In the genomic region with DNA sequence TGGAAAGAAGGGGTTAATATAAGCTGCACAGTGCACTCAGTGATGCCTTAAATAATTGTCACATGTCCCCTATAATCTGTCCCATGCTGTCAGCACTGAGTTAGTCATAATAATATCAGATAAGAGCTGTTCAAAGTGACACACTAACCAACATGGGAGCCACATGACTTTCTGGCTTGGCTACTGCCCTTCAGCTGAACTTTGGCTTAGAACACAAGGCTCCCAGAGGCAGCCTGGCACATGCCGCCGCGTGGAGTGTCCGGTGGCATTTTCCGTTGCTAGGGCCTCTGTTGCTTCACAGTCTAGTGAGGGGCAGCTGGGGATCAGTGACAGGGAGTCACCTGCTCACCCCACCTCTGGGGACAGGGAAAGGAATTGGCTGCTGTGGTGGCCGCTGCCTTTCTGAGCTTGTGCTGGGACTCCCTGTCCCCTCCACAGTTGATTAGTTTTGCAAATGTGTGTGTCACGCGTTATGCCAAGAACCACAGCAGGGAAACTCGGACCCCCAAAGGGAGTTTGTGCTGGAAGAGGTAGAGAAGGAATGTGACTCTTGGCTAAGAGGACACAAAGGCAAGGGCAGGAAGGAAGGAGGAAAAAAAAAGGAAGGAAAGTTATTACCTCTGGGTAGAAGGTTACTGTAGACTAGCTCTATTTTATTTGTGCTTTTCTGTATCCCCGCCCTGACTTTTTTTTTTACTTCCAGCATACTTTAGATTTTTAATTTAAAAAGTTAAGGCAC, we compare ENCODE assay signal across 1 cellular context.
A peak's percentile ranks its signal among the peaks of the same experiment; 100 is the strongest.
TF ChIP-seq lines count a peak whose summit lies in the region.

No MANE protein-coding gene starts in this region.

TF ChIP-seq in HepG2, 621 proteins besides CTCF, POLR2A, EP300 and RAD21 (continued from another document and continues in another):
- TF ChIP-seq, protein P1, sequence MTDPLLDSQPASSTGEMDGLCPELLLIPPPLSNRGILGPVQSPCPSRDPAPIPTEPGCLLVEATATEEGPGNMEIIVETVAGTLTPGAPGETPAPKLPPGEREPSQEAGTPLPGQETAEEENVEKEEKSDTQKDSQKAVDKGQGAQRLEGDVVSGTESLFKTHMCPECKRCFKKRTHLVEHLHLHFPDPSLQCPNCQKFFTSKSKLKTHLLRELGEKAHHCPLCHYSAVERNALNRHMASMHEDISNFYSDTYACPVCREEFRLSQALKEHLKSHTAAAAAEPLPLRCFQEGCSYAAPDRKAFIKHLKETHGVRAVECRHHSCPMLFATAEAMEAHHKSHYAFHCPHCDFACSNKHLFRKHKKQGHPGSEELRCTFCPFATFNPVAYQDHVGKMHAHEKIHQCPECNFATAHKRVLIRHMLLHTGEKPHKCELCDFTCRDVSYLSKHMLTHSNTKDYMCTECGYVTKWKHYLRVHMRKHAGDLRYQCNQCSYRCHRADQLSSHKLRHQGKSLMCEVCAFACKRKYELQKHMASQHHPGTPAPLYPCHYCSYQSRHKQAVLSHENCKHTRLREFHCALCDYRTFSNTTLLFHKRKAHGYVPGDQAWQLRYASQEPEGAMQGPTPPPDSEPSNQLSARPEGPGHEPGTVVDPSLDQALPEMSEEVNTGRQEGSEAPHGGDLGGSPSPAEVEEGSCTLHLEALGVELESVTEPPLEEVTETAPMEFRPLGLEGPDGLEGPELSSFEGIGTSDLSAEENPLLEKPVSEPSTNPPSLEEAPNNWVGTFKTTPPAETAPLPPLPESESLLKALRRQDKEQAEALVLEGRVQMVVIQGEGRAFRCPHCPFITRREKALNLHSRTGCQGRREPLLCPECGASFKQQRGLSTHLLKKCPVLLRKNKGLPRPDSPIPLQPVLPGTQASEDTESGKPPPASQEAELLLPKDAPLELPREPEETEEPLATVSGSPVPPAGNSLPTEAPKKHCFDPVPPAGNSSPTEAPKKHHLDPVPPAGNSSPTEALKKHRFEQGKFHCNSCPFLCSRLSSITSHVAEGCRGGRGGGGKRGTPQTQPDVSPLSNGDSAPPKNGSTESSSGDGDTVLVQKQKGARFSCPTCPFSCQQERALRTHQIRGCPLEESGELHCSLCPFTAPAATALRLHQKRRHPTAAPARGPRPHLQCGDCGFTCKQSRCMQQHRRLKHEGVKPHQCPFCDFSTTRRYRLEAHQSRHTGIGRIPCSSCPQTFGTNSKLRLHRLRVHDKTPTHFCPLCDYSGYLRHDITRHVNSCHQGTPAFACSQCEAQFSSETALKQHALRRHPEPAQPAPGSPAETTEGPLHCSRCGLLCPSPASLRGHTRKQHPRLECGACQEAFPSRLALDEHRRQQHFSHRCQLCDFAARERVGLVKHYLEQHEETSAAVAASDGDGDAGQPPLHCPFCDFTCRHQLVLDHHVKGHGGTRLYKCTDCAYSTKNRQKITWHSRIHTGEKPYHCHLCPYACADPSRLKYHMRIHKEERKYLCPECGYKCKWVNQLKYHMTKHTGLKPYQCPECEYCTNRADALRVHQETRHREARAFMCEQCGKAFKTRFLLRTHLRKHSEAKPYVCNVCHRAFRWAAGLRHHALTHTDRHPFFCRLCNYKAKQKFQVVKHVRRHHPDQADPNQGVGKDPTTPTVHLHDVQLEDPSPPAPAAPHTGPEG (CRISPR knock-in tag; IDR thresholded peaks at IDR 0.05): no peak
- TF ChIP-seq MYNN (CRISPR knock-in tag; IDR thresholded peaks at IDR 0.05; ENCODE audit: low read depth) (no peak), NFIB (CRISPR knock-in tag; IDR thresholded peaks at IDR 0.05; ENCODE audit: borderline replicate concordance) (no peak), ZNF652 (CRISPR knock-in tag; IDR thresholded peaks at IDR 0.05; ENCODE audit: borderline replicate concordance, low read depth) (peak; percentile 87), DMAP1 (CRISPR knock-in tag; IDR thresholded peaks at IDR 0.05) (no peak), ZNF317 (CRISPR knock-in tag; IDR thresholded peaks at IDR 0.05) (peak; percentile 90), ZNF274 (CRISPR knock-in tag; IDR thresholded peaks at IDR 0.05) (no peak), KLF12 (CRISPR knock-in tag; IDR thresholded peaks at IDR 0.05; ENCODE audit: borderline replicate concordance) (no peak), ZNF552 (CRISPR knock-in tag; IDR thresholded peaks at IDR 0.05; ENCODE audit: borderline replicate concordance) (no peak), SMAD9 (CRISPR knock-in tag; IDR thresholded peaks at IDR 0.05) (no peak), HHEX (CRISPR knock-in tag; IDR thresholded peaks at IDR 0.05) (no peak), ZSCAN22 (CRISPR knock-in tag; IDR thresholded peaks at IDR 0.05) (no peak), KMT2B (CRISPR knock-in tag; IDR thresholded peaks at IDR 0.05) (no peak), PITX1 (CRISPR knock-in tag; IDR thresholded peaks at IDR 0.05) (no peak), TOPORS (CRISPR knock-in tag; IDR thresholded peaks at IDR 0.05) (no peak), CAMTA2 (CRISPR knock-in tag; IDR thresholded peaks at IDR 0.05; ENCODE audit: borderline replicate concordance) (no peak), ZNF3 (CRISPR knock-in tag; IDR thresholded peaks at IDR 0.05) (no peak), PCBP2 (optimal IDR thresholded peaks at IDR 0.05; ENCODE audit: low read depth, low read length, poor library complexity, severe bottlenecking) (no peak), SAP130 (CRISPR knock-in tag; IDR thresholded peaks at IDR 0.05; ENCODE audit: low read depth) (peak; percentile 56), DPF2 (CRISPR knock-in tag; IDR thresholded peaks at IDR 0.05; ENCODE audit: borderline replicate concordance, low read depth) (no peak), ZNF562 (CRISPR knock-in tag; IDR thresholded peaks at IDR 0.05; ENCODE audit: borderline replicate concordance) (no peak), SIX4 (CRISPR knock-in tag; IDR thresholded peaks at IDR 0.05) (no peak), ZFP36L1 (CRISPR knock-in tag; IDR thresholded peaks at IDR 0.05) (no peak), TMF1 (CRISPR knock-in tag; IDR thresholded peaks at IDR 0.05; ENCODE audit: low read depth) (no peak), FOXK2 (IDR thresholded peaks at IDR 0.05) (no peak), GZF1 (CRISPR knock-in tag; IDR thresholded peaks at IDR 0.05) (no peak), ZNF737 (CRISPR knock-in tag; IDR thresholded peaks at IDR 0.05; ENCODE audit: borderline replicate concordance) (no peak), ZFP41 (CRISPR knock-in tag; IDR thresholded peaks at IDR 0.05; ENCODE audit: borderline replicate concordance) (no peak), ZNF781 (CRISPR knock-in tag; IDR thresholded peaks at IDR 0.05; ENCODE audit: borderline replicate concordance, not compliant biosample characterization) (no peak), ZNF563 (CRISPR knock-in tag; IDR thresholded peaks at IDR 0.05) (no peak), ZNF446 (CRISPR knock-in tag; IDR thresholded peaks at IDR 0.05) (no peak), RFX1 (IDR thresholded peaks at IDR 0.05) (peak; percentile 44; the same call in 1 of the 2 replicates), SOX6 (IDR thresholded peaks at IDR 0.05) (no peak), SOX6 (CRISPR knock-in tag; IDR thresholded peaks at IDR 0.05) (peak; percentile 20; the same call in 1 of the 2 replicates)
- TF ChIP-seq, protein P2, sequence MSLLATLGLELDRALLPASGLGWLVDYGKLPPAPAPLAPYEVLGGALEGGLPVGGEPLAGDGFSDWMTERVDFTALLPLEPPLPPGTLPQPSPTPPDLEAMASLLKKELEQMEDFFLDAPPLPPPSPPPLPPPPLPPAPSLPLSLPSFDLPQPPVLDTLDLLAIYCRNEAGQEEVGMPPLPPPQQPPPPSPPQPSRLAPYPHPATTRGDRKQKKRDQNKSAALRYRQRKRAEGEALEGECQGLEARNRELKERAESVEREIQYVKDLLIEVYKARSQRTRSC (CRISPR knock-in tag; IDR thresholded peaks at IDR 0.05; ENCODE audit: low read depth): no peak
- TF ChIP-seq, protein P3, sequence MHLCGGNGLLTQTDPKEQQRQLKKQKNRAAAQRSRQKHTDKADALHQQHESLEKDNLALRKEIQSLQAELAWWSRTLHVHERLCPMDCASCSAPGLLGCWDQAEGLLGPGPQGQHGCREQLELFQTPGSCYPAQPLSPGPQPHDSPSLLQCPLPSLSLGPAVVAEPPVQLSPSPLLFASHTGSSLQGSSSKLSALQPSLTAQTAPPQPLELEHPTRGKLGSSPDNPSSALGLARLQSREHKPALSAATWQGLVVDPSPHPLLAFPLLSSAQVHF (CRISPR knock-in tag; IDR thresholded peaks at IDR 0.05): no peak
- TF ChIP-seq, protein P4, sequence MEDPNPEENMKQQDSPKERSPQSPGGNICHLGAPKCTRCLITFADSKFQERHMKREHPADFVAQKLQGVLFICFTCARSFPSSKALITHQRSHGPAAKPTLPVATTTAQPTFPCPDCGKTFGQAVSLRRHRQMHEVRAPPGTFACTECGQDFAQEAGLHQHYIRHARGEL (CRISPR knock-in tag; IDR thresholded peaks at IDR 0.05): no peak
- TF ChIP-seq, protein P5, sequence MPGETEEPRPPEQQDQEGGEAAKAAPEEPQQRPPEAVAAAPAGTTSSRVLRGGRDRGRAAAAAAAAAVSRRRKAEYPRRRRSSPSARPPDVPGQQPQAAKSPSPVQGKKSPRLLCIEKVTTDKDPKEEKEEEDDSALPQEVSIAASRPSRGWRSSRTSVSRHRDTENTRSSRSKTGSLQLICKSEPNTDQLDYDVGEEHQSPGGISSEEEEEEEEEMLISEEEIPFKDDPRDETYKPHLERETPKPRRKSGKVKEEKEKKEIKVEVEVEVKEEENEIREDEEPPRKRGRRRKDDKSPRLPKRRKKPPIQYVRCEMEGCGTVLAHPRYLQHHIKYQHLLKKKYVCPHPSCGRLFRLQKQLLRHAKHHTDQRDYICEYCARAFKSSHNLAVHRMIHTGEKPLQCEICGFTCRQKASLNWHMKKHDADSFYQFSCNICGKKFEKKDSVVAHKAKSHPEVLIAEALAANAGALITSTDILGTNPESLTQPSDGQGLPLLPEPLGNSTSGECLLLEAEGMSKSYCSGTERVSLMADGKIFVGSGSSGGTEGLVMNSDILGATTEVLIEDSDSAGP (CRISPR knock-in tag; IDR thresholded peaks at IDR 0.05; ENCODE audit: borderline replicate concordance): no peak
- TF ChIP-seq, protein P6, sequence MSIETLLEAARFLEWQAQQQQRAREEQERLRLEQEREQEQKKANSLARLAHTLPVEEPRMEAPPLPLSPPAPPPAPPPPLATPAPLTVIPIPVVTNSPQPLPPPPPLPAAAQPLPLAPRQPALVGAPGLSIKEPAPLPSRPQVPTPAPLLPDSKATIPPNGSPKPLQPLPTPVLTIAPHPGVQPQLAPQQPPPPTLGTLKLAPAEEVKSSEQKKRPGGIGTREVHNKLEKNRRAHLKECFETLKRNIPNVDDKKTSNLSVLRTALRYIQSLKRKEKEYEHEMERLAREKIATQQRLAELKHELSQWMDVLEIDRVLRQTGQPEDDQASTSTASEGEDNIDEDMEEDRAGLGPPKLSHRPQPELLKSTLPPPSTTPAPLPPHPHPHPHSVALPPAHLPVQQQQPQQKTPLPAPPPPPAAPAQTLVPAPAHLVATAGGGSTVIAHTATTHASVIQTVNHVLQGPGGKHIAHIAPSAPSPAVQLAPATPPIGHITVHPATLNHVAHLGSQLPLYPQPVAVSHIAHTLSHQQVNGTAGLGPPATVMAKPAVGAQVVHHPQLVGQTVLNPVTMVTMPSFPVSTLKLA (IDR thresholded peaks at IDR 0.05): peak; percentile 65
- TF ChIP-seq, protein P7, sequence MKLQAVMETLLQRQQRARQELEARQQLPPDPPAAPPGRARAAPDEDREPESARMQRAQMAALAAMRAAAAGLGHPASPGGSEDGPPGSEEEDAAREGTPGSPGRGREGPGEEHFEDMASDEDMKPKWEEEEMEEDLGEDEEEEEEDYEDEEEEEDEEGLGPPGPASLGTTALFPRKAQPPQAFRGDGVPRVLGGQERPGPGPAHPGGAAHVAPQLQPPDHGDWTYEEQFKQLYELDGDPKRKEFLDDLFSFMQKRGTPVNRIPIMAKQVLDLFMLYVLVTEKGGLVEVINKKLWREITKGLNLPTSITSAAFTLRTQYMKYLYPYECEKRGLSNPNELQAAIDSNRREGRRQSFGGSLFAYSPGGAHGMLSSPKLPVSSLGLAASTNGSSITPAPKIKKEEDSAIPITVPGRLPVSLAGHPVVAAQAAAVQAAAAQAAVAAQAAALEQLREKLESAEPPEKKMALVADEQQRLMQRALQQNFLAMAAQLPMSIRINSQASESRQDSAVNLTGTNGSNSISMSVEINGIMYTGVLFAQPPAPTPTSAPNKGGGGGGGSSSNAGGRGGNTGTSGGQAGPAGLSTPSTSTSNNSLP (IDR thresholded peaks at IDR 0.05; ENCODE audit: low read depth, low read length): no peak
- TF ChIP-seq, protein P8, sequence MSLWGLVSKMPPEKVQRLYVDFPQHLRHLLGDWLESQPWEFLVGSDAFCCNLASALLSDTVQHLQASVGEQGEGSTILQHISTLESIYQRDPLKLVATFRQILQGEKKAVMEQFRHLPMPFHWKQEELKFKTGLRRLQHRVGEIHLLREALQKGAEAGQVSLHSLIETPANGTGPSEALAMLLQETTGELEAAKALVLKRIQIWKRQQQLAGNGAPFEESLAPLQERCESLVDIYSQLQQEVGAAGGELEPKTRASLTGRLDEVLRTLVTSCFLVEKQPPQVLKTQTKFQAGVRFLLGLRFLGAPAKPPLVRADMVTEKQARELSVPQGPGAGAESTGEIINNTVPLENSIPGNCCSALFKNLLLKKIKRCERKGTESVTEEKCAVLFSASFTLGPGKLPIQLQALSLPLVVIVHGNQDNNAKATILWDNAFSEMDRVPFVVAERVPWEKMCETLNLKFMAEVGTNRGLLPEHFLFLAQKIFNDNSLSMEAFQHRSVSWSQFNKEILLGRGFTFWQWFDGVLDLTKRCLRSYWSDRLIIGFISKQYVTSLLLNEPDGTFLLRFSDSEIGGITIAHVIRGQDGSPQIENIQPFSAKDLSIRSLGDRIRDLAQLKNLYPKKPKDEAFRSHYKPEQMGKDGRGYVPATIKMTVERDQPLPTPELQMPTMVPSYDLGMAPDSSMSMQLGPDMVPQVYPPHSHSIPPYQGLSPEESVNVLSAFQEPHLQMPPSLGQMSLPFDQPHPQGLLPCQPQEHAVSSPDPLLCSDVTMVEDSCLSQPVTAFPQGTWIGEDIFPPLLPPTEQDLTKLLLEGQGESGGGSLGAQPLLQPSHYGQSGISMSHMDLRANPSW (CRISPR knock-in tag; IDR thresholded peaks at IDR 0.05; ENCODE audit: borderline replicate concordance): no peak
- TF ChIP-seq, protein P9, sequence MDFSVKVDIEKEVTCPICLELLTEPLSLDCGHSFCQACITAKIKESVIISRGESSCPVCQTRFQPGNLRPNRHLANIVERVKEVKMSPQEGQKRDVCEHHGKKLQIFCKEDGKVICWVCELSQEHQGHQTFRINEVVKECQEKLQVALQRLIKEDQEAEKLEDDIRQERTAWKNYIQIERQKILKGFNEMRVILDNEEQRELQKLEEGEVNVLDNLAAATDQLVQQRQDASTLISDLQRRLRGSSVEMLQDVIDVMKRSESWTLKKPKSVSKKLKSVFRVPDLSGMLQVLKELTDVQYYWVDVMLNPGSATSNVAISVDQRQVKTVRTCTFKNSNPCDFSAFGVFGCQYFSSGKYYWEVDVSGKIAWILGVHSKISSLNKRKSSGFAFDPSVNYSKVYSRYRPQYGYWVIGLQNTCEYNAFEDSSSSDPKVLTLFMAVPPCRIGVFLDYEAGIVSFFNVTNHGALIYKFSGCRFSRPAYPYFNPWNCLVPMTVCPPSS (IDR thresholded peaks at IDR 0.05): no peak
